ENCODE assay signal across 18 cellular contexts in genomic region chr13:95236774-95237173, GRCh38.
"Had no signal": no experiment of that assay in that cellular context is flagged by ENCODE, and none has a peak within 500 bp of the region (broad histone marks: within the 10 kb centered on the region; RNA-seq: fewer than 3 reads in every experiment).

No MANE protein-coding gene starts in this region.

- H3K27me3 Mint-ChIP-seq: activated CD8-positive, alpha-beta T cell treated with anti-CD3 and anti-CD28 coated beads for 36 hours; activated naive CD4-positive, alpha-beta T cell treated with anti-CD3 and anti-CD28 coated beads, Interleukin-2, amount 50 U/mL, for 24 hours; effector memory CD8-positive, alpha-beta T cell; naive thymus-derived CD4-positive, alpha-beta T cell; stimulated activated naive CD8-positive, alpha-beta T cell treated with anti-CD3 and anti-CD28 coated beads, Interleukin-15, amount 100 ng/mL, for 72 hours; T-cell had no signal

- H3K9me3 Mint-ChIP-seq: activated CD8-positive, alpha-beta T cell treated with anti-CD3 and anti-CD28 coated beads for 36 hours; activated naive CD4-positive, alpha-beta T cell treated with anti-CD3 and anti-CD28 coated beads, Interleukin-2, amount 50 U/mL, for 24 hours; effector memory CD8-positive, alpha-beta T cell; naive thymus-derived CD4-positive, alpha-beta T cell; stimulated activated naive CD8-positive, alpha-beta T cell treated with anti-CD3 and anti-CD28 coated beads, Interleukin-15, amount 100 ng/mL, for 72 hours; T-cell had no signal

- DNase-seq: activated CD4-positive, alpha-beta T cell treated with anti-CD3 and anti-CD28 coated beads for 4 hours; activated CD8-positive, alpha-beta memory T cell treated with anti-CD3 and anti-CD28 coated beads, Interleukin-2, amount 50 U/mL, for 4 hours; activated CD8-positive, alpha-beta T cell treated with anti-CD3 and anti-CD28 coated beads for 36 hours; amniotic stem cell; central memory CD4-positive, alpha-beta T cell; cortex of kidney; effector memory CD8-positive, alpha-beta T cell; islet precursor cell; naive thymus-derived CD4-positive, alpha-beta T cell; stimulated activated CD4-positive, alpha-beta T cell treated with anti-CD3 and anti-CD28 coated beads, Interleukin-4, amount 100 ng/mL, for 1 hour; stimulated activated naive CD8-positive, alpha-beta T cell treated with anti-CD3 and anti-CD28 coated beads, Interleukin-15, amount 100 ng/mL, for 72 hours; T-cell; tibial artery; WERI-Rb-1 had no signal

- H3K4me3 Mint-ChIP-seq: activated CD8-positive, alpha-beta T cell treated with anti-CD3 and anti-CD28 coated beads for 36 hours; activated naive CD4-positive, alpha-beta T cell treated with anti-CD3 and anti-CD28 coated beads, Interleukin-2, amount 50 U/mL, for 24 hours; effector memory CD8-positive, alpha-beta T cell; naive thymus-derived CD4-positive, alpha-beta T cell; stimulated activated naive CD8-positive, alpha-beta T cell treated with anti-CD3 and anti-CD28 coated beads, Interleukin-15, amount 100 ng/mL, for 72 hours; T-cell had no signal

- H3K27ac Mint-ChIP-seq: activated CD8-positive, alpha-beta T cell treated with anti-CD3 and anti-CD28 coated beads for 36 hours; activated naive CD4-positive, alpha-beta T cell treated with anti-CD3 and anti-CD28 coated beads, Interleukin-2, amount 50 U/mL, for 24 hours; effector memory CD8-positive, alpha-beta T cell; T-cell had no signal

- H3K27ac ChIP-seq: body of pancreas, gastroesophageal sphincter, SK-N-MC, tibial artery, WERI-Rb-1 had no signal

- H3K9me3 ChIP-seq: body of pancreas, gastroesophageal sphincter, tibial artery had no signal

- ATAC-seq: activated CD8-positive, alpha-beta T cell treated with anti-CD3 and anti-CD28 coated beads for 36 hours; body of pancreas; effector memory CD8-positive, alpha-beta T cell; gastroesophageal sphincter; naive thymus-derived CD4-positive, alpha-beta T cell; stimulated activated naive CD8-positive, alpha-beta T cell treated with anti-CD3 and anti-CD28 coated beads, Interleukin-15, amount 100 ng/mL, for 72 hours; T-cell had no signal

- H3K4me3 ChIP-seq: body of pancreas, gastroesophageal sphincter, SK-N-MC, tibial artery had no signal

- H3K36me3 ChIP-seq: gastroesophageal sphincter, tibial artery had no signal

- H3K27me3 ChIP-seq: body of pancreas, gastroesophageal sphincter, tibial artery had no signal

- H3K4me1 ChIP-seq: body of pancreas, gastroesophageal sphincter, tibial artery had no signal
